14 cellular contexts compared by ENCODE assay signal in the genomic region with DNA sequence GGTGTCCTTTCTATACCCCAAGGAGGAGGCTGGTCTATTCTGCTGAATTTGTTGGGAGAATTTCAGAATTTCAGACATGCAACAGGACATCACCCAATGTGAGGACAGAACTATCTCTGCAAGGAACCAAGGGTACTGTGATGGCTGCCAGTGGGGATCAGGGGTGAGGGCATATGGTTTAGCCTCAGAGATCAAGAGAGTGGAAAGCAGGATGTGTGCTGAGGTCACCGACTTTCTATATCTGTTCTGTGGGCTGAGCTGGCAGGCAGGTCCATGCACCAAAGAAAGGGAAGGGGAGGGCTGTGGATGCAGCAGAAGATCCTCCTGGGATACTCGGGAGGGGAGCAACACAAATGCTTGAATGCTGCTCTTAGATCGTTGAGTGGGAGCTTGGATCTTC. TPM values are rescaled to one million over a fixed set of nuclear protein-coding genes. Genes with fewer than 3 reads are reported as not detected.
DNase-seq lines count a peak whose midpoint lies in the region; ATAC-seq and TF ChIP-seq lines count a peak whose summit lies in the region.
"Had no signal": no experiment of that assay in that cellular context is flagged by ENCODE, and none has a peak within 500 bp of the region (broad histone marks: within the 10 kb centered on the region; RNA-seq: fewer than 3 reads in every experiment).

No MANE protein-coding gene starts in this region.

- no peak for DNase-seq in activated naive CD8-positive, alpha-beta T cell treated with anti-CD3 and anti-CD28 coated beads, Interleukin-2, amount 10 ng/mL, durations not matched to agents 7 days and 5 days
- no peak for DNase-seq in activated naive CD8-positive, alpha-beta T cell treated with anti-CD3 and anti-CD28 coated beads for 36 hours
- DNase-seq in CD14-positive monocyte (ENCODE audit: low spot score) (peak; percentile 10), iPS-NIHi7 (ENCODE audit: extremely low spot score) (no peak), T1000 (lab: John Stamatoyannopoulos, UW) (no peak)
- no peak for DNase-seq in stimulated activated effector memory CD8-positive, alpha-beta T cell treated with anti-CD3 and anti-CD28 coated beads, Interleukin-12 subunit alpha, Interleukin-12 subunit beta, amount 100 ng/mL, for 72 hours (ENCODE audit: low spot score in 2 of 2)
- DNase-seq in activated CD4-positive, alpha-beta T cell treated with anti-CD3 and anti-CD28 coated beads for 4 hours, result no peak
- DNase-seq: CD8-positive, alpha-beta T cell; COR-L47; DMS153; DMS79 treated with DMSO at 0.1 percent for 48 hours; EL; HCEC 1CT had no signal

- H3K9me3 Mint-ChIP-seq in activated naive CD8-positive, alpha-beta T cell treated with anti-CD3 and anti-CD28 coated beads, Interleukin-2, amount 10 ng/mL, durations not matched to agents 7 days and 5 days, result no peaks in the 10 kb centered on the region
- H3K9me3 Mint-ChIP-seq in activated naive CD8-positive, alpha-beta T cell treated with anti-CD3 and anti-CD28 coated beads for 36 hours, result no peaks in the 10 kb centered on the region
- peaks cover 0 to 2% (median 0%) of the 10 kb centered on the region in 7 donors for H3K9me3 Mint-ChIP-seq in CD14-positive monocyte
- H3K9me3 Mint-ChIP-seq in activated T-helper 17 cell treated with anti-CD3 and anti-CD28 coated beads, Interleukin-2, amount 50 U/mL, for 72 hours, result no peaks in the 10 kb centered on the region
- H3K9me3 Mint-ChIP-seq in stimulated activated effector memory CD8-positive, alpha-beta T cell treated with anti-CD3 and anti-CD28 coated beads, Interleukin-12 subunit alpha, Interleukin-12 subunit beta, amount 100 ng/mL, for 72 hours, result no peaks in the 10 kb centered on the region
- H3K9me3 Mint-ChIP-seq: CD8-positive, alpha-beta T cell had no signal

- TF ChIP-seq CTCF in CD14-positive monocyte (IDR thresholded peaks at IDR 0.05), result no peak

- H3K27ac Mint-ChIP-seq in activated naive CD8-positive, alpha-beta T cell treated with anti-CD3 and anti-CD28 coated beads, Interleukin-2, amount 10 ng/mL, durations not matched to agents 7 days and 5 days, result no peak overlapping the region
- H3K27ac Mint-ChIP-seq in activated naive CD8-positive, alpha-beta T cell treated with anti-CD3 and anti-CD28 coated beads for 36 hours, result no peak overlapping the region
- H3K27ac Mint-ChIP-seq in CD14-positive monocyte, result no peak overlapping the region
- no peak overlapping the region for H3K27ac Mint-ChIP-seq in activated T-helper 17 cell treated with anti-CD3 and anti-CD28 coated beads, Interleukin-2, amount 50 U/mL, for 72 hours
- H3K27ac Mint-ChIP-seq in stimulated activated effector memory CD8-positive, alpha-beta T cell treated with anti-CD3 and anti-CD28 coated beads, Interleukin-12 subunit alpha, Interleukin-12 subunit beta, amount 100 ng/mL, for 72 hours, result no peak overlapping the region
- H3K27ac Mint-ChIP-seq: CD8-positive, alpha-beta T cell had no signal

- H3K27me3 Mint-ChIP-seq in activated naive CD8-positive, alpha-beta T cell treated with anti-CD3 and anti-CD28 coated beads, Interleukin-2, amount 10 ng/mL, durations not matched to agents 7 days and 5 days, result peaks cover 2% of the 10 kb centered on the region
- H3K27me3 Mint-ChIP-seq in activated naive CD8-positive, alpha-beta T cell treated with anti-CD3 and anti-CD28 coated beads for 36 hours, result peaks cover 10% of the 10 kb centered on the region
- H3K27me3 Mint-ChIP-seq in CD14-positive monocyte (ENCODE audit: low read depth in 3 of 3), result peaks cover 2 to 12% (median 7%) of the 10 kb centered on the region in 3 donors
- peaks cover 22% of the 10 kb centered on the region for H3K27me3 Mint-ChIP-seq in activated T-helper 17 cell treated with anti-CD3 and anti-CD28 coated beads, Interleukin-2, amount 50 U/mL, for 72 hours

- no peaks in the 10 kb centered on the region for H3K36me3 Mint-ChIP-seq in activated naive CD8-positive, alpha-beta T cell treated with anti-CD3 and anti-CD28 coated beads, Interleukin-2, amount 10 ng/mL, durations not matched to agents 7 days and 5 days
- H3K36me3 Mint-ChIP-seq in activated naive CD8-positive, alpha-beta T cell treated with anti-CD3 and anti-CD28 coated beads for 36 hours, result no peaks in the 10 kb centered on the region
- no peaks in the 10 kb centered on the region for H3K36me3 Mint-ChIP-seq in CD14-positive monocyte
- no peaks in the 10 kb centered on the region for H3K36me3 Mint-ChIP-seq in activated T-helper 17 cell treated with anti-CD3 and anti-CD28 coated beads, Interleukin-2, amount 50 U/mL, for 72 hours (ENCODE audit: low read depth)
- H3K36me3 Mint-ChIP-seq in stimulated activated effector memory CD8-positive, alpha-beta T cell treated with anti-CD3 and anti-CD28 coated beads, Interleukin-12 subunit alpha, Interleukin-12 subunit beta, amount 100 ng/mL, for 72 hours, result no peaks in the 10 kb centered on the region
- H3K36me3 Mint-ChIP-seq: CD8-positive, alpha-beta T cell had no signal

- ATAC-seq in activated naive CD8-positive, alpha-beta T cell treated with anti-CD3 and anti-CD28 coated beads, Interleukin-2, amount 10 ng/mL, durations not matched to agents 7 days and 5 days (ENCODE audit: low read depth), result peak; percentile 61
- peak; percentile 56 for ATAC-seq in activated T-helper 17 cell treated with anti-CD3 and anti-CD28 coated beads, Interleukin-2, amount 50 U/mL, for 72 hours (replicated peaks)
- ATAC-seq in stimulated activated effector memory CD8-positive, alpha-beta T cell treated with anti-CD3 and anti-CD28 coated beads, Interleukin-12 subunit alpha, Interleukin-12 subunit beta, amount 100 ng/mL, for 72 hours, result peak; percentile 42
- ATAC-seq: CD8-positive, alpha-beta T cell had no signal

- intact Hi-C loops in CD14-positive monocyte (cut with micrococcal nuclease), result no loop called here

- peaks cover 5% of the 10 kb centered on the region for H3K4me1 Mint-ChIP-seq in activated naive CD8-positive, alpha-beta T cell treated with anti-CD3 and anti-CD28 coated beads, Interleukin-2, amount 10 ng/mL, durations not matched to agents 7 days and 5 days
- H3K4me1 Mint-ChIP-seq in activated naive CD8-positive, alpha-beta T cell treated with anti-CD3 and anti-CD28 coated beads for 36 hours, result no peaks in the 10 kb centered on the region
- H3K4me1 Mint-ChIP-seq in CD14-positive monocyte, result no peaks in the 10 kb centered on the region
- H3K4me1 Mint-ChIP-seq in activated T-helper 17 cell treated with anti-CD3 and anti-CD28 coated beads, Interleukin-2, amount 50 U/mL, for 72 hours, result peaks cover 4% of the 10 kb centered on the region
- no peaks in the 10 kb centered on the region for H3K4me1 Mint-ChIP-seq in stimulated activated effector memory CD8-positive, alpha-beta T cell treated with anti-CD3 and anti-CD28 coated beads, Interleukin-12 subunit alpha, Interleukin-12 subunit beta, amount 100 ng/mL, for 72 hours

- no peak overlapping the region for H3K4me3 Mint-ChIP-seq in activated naive CD8-positive, alpha-beta T cell treated with anti-CD3 and anti-CD28 coated beads, Interleukin-2, amount 10 ng/mL, durations not matched to agents 7 days and 5 days
- H3K4me3 Mint-ChIP-seq in activated naive CD8-positive, alpha-beta T cell treated with anti-CD3 and anti-CD28 coated beads for 36 hours, result no peak overlapping the region
- H3K4me3 Mint-ChIP-seq in CD14-positive monocyte, result no peak overlapping the region
- H3K4me3 Mint-ChIP-seq in activated T-helper 17 cell treated with anti-CD3 and anti-CD28 coated beads, Interleukin-2, amount 50 U/mL, for 72 hours, result no peak overlapping the region
- no peak overlapping the region for H3K4me3 Mint-ChIP-seq in stimulated activated effector memory CD8-positive, alpha-beta T cell treated with anti-CD3 and anti-CD28 coated beads, Interleukin-12 subunit alpha, Interleukin-12 subunit beta, amount 100 ng/mL, for 72 hours
- H3K4me3 Mint-ChIP-seq: CD8-positive, alpha-beta T cell had no signal

- POLR2A ChIA-PET in activated naive CD8-positive, alpha-beta T cell treated with anti-CD3 and anti-CD28 coated beads, Interleukin-2, amount 10 ng/mL, durations not matched to agents 7 days and 5 days (lab: Charles Lee), result no interaction called here

RNA-seq across cellular contexts. Expression of a gene that starts 28.8 kb away (rescaled TPM):
- total RNA-seq in activated naive CD8-positive, alpha-beta T cell treated with anti-CD3 and anti-CD28 coated beads, Interleukin-2, amount 10 ng/mL, durations not matched to agents 7 days and 5 days, result under 1 TPM in 1 of 2 experiments, not detected in 1; 0.06 TPM
- under 1 TPM in 1 of 2 experiments, not detected in 1; 0.44 TPM for total RNA-seq in activated naive CD8-positive, alpha-beta T cell treated with anti-CD3 and anti-CD28 coated beads for 36 hours
- not detected for polyA plus RNA-seq in CD14-positive monocyte
- total RNA-seq in activated T-helper 17 cell treated with anti-CD3 and anti-CD28 coated beads, Interleukin-2, amount 50 U/mL, for 72 hours, result under 1 TPM in 1 of 2 donors, not detected in 1; 0.16 TPM
- total RNA-seq: CD8-positive, alpha-beta T cell had no signal
